Comparison of ENCODE assay signal across 14 cellular contexts in the genomic region with DNA sequence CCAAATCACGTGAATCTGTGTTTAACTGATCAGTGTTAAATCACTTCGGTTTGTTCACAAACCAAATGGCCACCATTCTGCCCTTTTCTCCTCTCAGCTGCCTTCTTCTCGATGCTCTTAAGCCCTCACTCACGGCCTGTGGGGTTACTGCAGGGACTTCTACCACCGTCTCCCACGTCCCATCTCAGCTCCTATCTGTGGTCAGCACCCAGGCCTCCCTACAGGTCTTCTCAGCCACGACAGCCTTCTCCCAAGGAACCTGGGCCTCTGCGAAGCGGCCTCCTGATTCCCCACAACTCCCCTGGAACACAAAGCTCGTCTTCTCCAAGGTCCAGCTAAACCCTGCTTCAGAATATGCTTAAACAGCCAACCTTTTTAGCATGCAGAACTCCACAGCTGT.
A peak's percentile ranks its signal among the peaks of the same experiment; 100 is the strongest.
DNase-seq lines count a peak whose midpoint lies in the region; ATAC-seq, FAIRE-seq and TF ChIP-seq lines count a peak whose summit lies in the region.
"Had no signal": no experiment of that assay in that cellular context is flagged by ENCODE, and none has a peak within 500 bp of the region (broad histone marks: within the 10 kb centered on the region; RNA-seq: fewer than 3 reads in every experiment).

No MANE protein-coding gene starts in this region.

- H3K36me3 ChIP-seq in BLaER1, result no peaks in the 10 kb centered on the region
- peaks cover 16% of the 10 kb centered on the region for H3K36me3 ChIP-seq in astrocyte (ENCODE audit: insufficient read depth, low read length)
- peaks cover 6% of the 10 kb centered on the region in 2 donors for H3K36me3 ChIP-seq in kidney (ENCODE audit: control insufficient read depth in 1 of 2, insufficient read depth in 2 of 2, low read length in 2 of 2)
- H3K36me3 ChIP-seq in gastrocnemius medialis, result no peaks in the 10 kb centered on the region

- no peak overlapping the region for H2AFZ ChIP-seq in astrocyte (ENCODE audit: low read depth, low read length)

- H3K27ac ChIP-seq in BLaER1 (no peak overlapping the region), astrocyte (ENCODE audit: low read depth, low read length) (peak overlapping the region; percentile 91), kidney (ENCODE audit: low read depth in 2 of 2, low read length in 2 of 2) (peak overlapping the region; percentile 71 to 72), gastrocnemius medialis (peak overlapping the region; percentile 75 to 87 (median 80))
- H3K27ac ChIP-seq: epithelial cell of prostate had no signal

- in situ Hi-C loops in gastrocnemius medialis (cut with MboI; ENCODE audit: low sequenced_read_pairs in 4 of 4), result loop anchor here in 3 of 4 donors (5.0 to 25.0 kb wide), 4 partner anchors 106 to 186 kb away; a partner anchor contains a TSS

- no peaks in the 10 kb centered on the region for H3K9me3 Mint-ChIP-seq in astrocyte (ENCODE audit: unreplicated experiment)
- no peaks in the 10 kb centered on the region for H3K9me3 Mint-ChIP-seq in activated T-helper 1 cell treated with anti-CD3 and anti-CD28 coated beads, Interleukin-12 subunit alpha, Interleukin-12 subunit beta, Interleukin-2, Interleukin-4 antibody, amounts not matched to agents 30 ng/mL and 10 ng/mL and 1 ng/mL, durations not matched to agents 14 hours and 24 hours and 36 hours

- peak overlapping the region; percentile 79 for H3K27ac Mint-ChIP-seq in astrocyte (ENCODE audit: unreplicated experiment)
- H3K27ac Mint-ChIP-seq in activated T-helper 1 cell treated with anti-CD3 and anti-CD28 coated beads, Interleukin-12 subunit alpha, Interleukin-12 subunit beta, Interleukin-2, Interleukin-4 antibody, amounts not matched to agents 30 ng/mL and 10 ng/mL and 1 ng/mL, durations not matched to agents 14 hours and 24 hours and 36 hours, result no peak overlapping the region

- no peak overlapping the region for H3K9ac ChIP-seq in BLaER1
- peak overlapping the region; percentile 81 for H3K9ac ChIP-seq in astrocyte (ENCODE audit: low read length)
- H3K9ac ChIP-seq in kidney (ENCODE audit: low read length in 2 of 2), result peak overlapping the region in 1 of 2 donors; percentile 52

- FAIRE-seq in astrocyte (lab: Jason Lieb, UNC) (no peak), kidney (lab: Jason Lieb, UNC) (no peak)

- H3K27me3 ChIP-seq in BLaER1 (no peaks in the 10 kb centered on the region), astrocyte (ENCODE audit: insufficient read depth, low read length) (no peaks in the 10 kb centered on the region), gastrocnemius medialis (no peaks in the 10 kb centered on the region)

- no peak for TF ChIP-seq CTCF in astrocyte (IDR thresholded peaks at IDR 0.05; ENCODE audit: insufficient read depth, low read depth, low read length)
- TF ChIP-seq CTCF in kidney (IDR thresholded peaks at IDR 0.05; ENCODE audit: borderline replicate concordance, extremely low read depth, insufficient read depth), result no peak
- no peak for TF ChIP-seq CTCF in gastrocnemius medialis (IDR thresholded peaks at IDR 0.05 in 4 of 5, conservative IDR thresholded peaks at IDR 0.05 in 1 of 5)

- peak overlapping the region; percentile 79 for H3K4me2 ChIP-seq in BLaER1
- no peak overlapping the region for H3K4me2 ChIP-seq in astrocyte (ENCODE audit: low read length)

- peaks cover 39% of the 10 kb centered on the region for H3K79me2 ChIP-seq in astrocyte (ENCODE audit: insufficient read depth, low read length)

- H3K4me1 ChIP-seq in BLaER1 (peaks cover 57% of the 10 kb centered on the region), astrocyte (ENCODE audit: insufficient read depth, low read length) (peaks cover 73% of the 10 kb centered on the region), kidney (ENCODE audit: control insufficient read depth in 1 of 2, insufficient read depth in 1 of 2, low read depth in 1 of 2, low read length in 2 of 2) (peaks cover 26 to 41% of the 10 kb centered on the region in 2 donors), gastrocnemius medialis (peaks cover 48 to 52% of the 10 kb centered on the region in 2 donors)

- no peak for ATAC-seq in gastrocnemius medialis
- no peak for ATAC-seq in HG03439 (IDR thresholded peaks at IDR 0.05; ENCODE audit: unreplicated experiment)

- H3K4me3 Mint-ChIP-seq in astrocyte (ENCODE audit: unreplicated experiment), result no peak overlapping the region
- no peak overlapping the region for H3K4me3 Mint-ChIP-seq in activated T-helper 1 cell treated with anti-CD3 and anti-CD28 coated beads, Interleukin-12 subunit alpha, Interleukin-12 subunit beta, Interleukin-2, Interleukin-4 antibody, amounts not matched to agents 30 ng/mL and 10 ng/mL and 1 ng/mL, durations not matched to agents 14 hours and 24 hours and 36 hours

- H4K20me1 ChIP-seq in BLaER1 (no peaks in the 10 kb centered on the region), astrocyte (ENCODE audit: insufficient read depth, low read length) (no peaks in the 10 kb centered on the region)

- no peak overlapping the region for H3K4me3 ChIP-seq in BLaER1
- no peak overlapping the region for H3K4me3 ChIP-seq in astrocyte (ENCODE audit: insufficient read depth, low read depth, low read length)
- H3K4me3 ChIP-seq in kidney (ENCODE audit: low read length in 2 of 2), result no peak overlapping the region
- H3K4me3 ChIP-seq in gastrocnemius medialis, result no peak overlapping the region

- peaks cover 77% of the 10 kb centered on the region for H3K4me1 Mint-ChIP-seq in astrocyte (ENCODE audit: low read depth, unreplicated experiment)
- H3K4me1 Mint-ChIP-seq in activated T-helper 1 cell treated with anti-CD3 and anti-CD28 coated beads, Interleukin-12 subunit alpha, Interleukin-12 subunit beta, Interleukin-2, Interleukin-4 antibody, amounts not matched to agents 30 ng/mL and 10 ng/mL and 1 ng/mL, durations not matched to agents 14 hours and 24 hours and 36 hours (ENCODE audit: low read depth), result peaks cover 11% of the 10 kb centered on the region

- no peak for TF ChIP-seq POLR2A in gastrocnemius medialis (IDR thresholded peaks at IDR 0.05)

- no peaks in the 10 kb centered on the region for H3K27me3 Mint-ChIP-seq in astrocyte (ENCODE audit: low read depth, unreplicated experiment)
- peaks cover 36% of the 10 kb centered on the region for H3K27me3 Mint-ChIP-seq in activated T-helper 1 cell treated with anti-CD3 and anti-CD28 coated beads, Interleukin-12 subunit alpha, Interleukin-12 subunit beta, Interleukin-2, Interleukin-4 antibody, amounts not matched to agents 30 ng/mL and 10 ng/mL and 1 ng/mL, durations not matched to agents 14 hours and 24 hours and 36 hours (ENCODE audit: insufficient read depth)

- H3K9me3 ChIP-seq in BLaER1 (no peaks in the 10 kb centered on the region), astrocyte (ENCODE audit: insufficient read depth, low read depth, low read length) (no peaks in the 10 kb centered on the region), kidney (ENCODE audit: control insufficient read depth in 1 of 2, low read length in 2 of 2) (no peaks in the 10 kb centered on the region), gastrocnemius medialis (no peaks in the 10 kb centered on the region)

- DNase-seq in astrocyte (ENCODE audit: low read depth), result no peak
- DNase-seq in kidney, result no peak
- no peak for DNase-seq in gastrocnemius medialis
- DNase-seq in stimulated activated CD4-positive, alpha-beta T cell treated with anti-CD3 and anti-CD28 coated beads, Interleukin-2, amount 100 ng/mL, for 48 hours, result no peak
- no peak for DNase-seq in UCSD-AML1 (lab: John Stamatoyannopoulos, UW; ENCODE audit: unreplicated experiment)
- no peak for DNase-seq in activated T-helper 1 cell treated with anti-CD3 and anti-CD28 coated beads, Interleukin-12 subunit alpha, Interleukin-12 subunit beta, Interleukin-2, Interleukin-4 antibody, amounts not matched to agents 30 ng/mL and 10 ng/mL and 1 ng/mL, durations not matched to agents 14 hours and 24 hours and 36 hours (ENCODE audit: low spot score)
- DNase-seq: activated CD4-positive, alpha-beta T cell treated with anti-CD3 and anti-CD28 coated beads for 1 hour; activated T-cell treated with anti-CD3 and anti-CD28 coated beads, Interleukin-2, amount 50 U/mL, for 1 hour; anterior cingulate cortex; Karpas-422; SW 1271 had no signal

- intact Hi-C loops in kidney (cut with DNase I), result loop anchor here (10.0 kb wide), 2 partner anchors 106 to 186 kb away; a partner anchor contains a TSS
- intact Hi-C loops in gastrocnemius medialis (cut with DNase I; ENCODE audit: low total_unique reads), result loop anchor here (2.0 to 10.0 kb wide), 4 partner anchors 14 to 304 kb away; a partner anchor contains a TSS
- intact Hi-C loops in activated T-helper 1 cell treated with anti-CD3 and anti-CD28 coated beads, Interleukin-12 subunit alpha, Interleukin-12 subunit beta, Interleukin-2, Interleukin-4 antibody, amounts not matched to agents 30 ng/mL and 10 ng/mL and 1 ng/mL, durations not matched to agents 14 hours and 24 hours and 36 hours (cut with micrococcal nuclease), result loop anchor here (5.0 kb wide), 1 partner anchor 104 kb away; a partner anchor contains a TSS

- H3K36me3 Mint-ChIP-seq in astrocyte (ENCODE audit: low read depth, unreplicated experiment), result peaks cover 47% of the 10 kb centered on the region
- no peaks in the 10 kb centered on the region for H3K36me3 Mint-ChIP-seq in activated T-helper 1 cell treated with anti-CD3 and anti-CD28 coated beads, Interleukin-12 subunit alpha, Interleukin-12 subunit beta, Interleukin-2, Interleukin-4 antibody, amounts not matched to agents 30 ng/mL and 10 ng/mL and 1 ng/mL, durations not matched to agents 14 hours and 24 hours and 36 hours (ENCODE audit: low read depth)
